24 cellular contexts compared by ENCODE assay signal in genomic region chr22:43281400-43281799, GRCh38.
"Had no signal": no experiment of that assay in that cellular context is flagged by ENCODE, and none has a peak within 500 bp of the region (broad histone marks: within the 10 kb centered on the region; RNA-seq: fewer than 3 reads in every experiment).

No MANE protein-coding gene starts in this region.

- H3K27me3 Mint-ChIP-seq: stimulated activated naive CD8-positive, alpha-beta T cell treated with anti-CD3 and anti-CD28 coated beads, Interleukin-15, Interleukin-2, amounts not matched to agents 100 ng/mL and 50 ng/mL, for 24 hours had no signal

- H3K9me3 ChIP-seq: left ventricle myocardium inferior, neutrophil, right atrium auricular region, right lobe of liver, suprapubic skin, thoracic aorta, tibial artery, upper lobe of right lung had no signal

- H3K9me3 Mint-ChIP-seq: nephron; neural crest cell; stimulated activated naive B cell treated with anti-CD40 and anti-IgM and Interleukin-4, amounts not matched to agents 10 μg/mL and 1 μg/mL and 100 μg/mL, for 72 hours; stimulated activated naive CD8-positive, alpha-beta T cell treated with anti-CD3 and anti-CD28 coated beads, Interleukin-15, Interleukin-2, amounts not matched to agents 100 ng/mL and 50 ng/mL, for 24 hours had no signal

- H3K36me3 ChIP-seq: left ventricle myocardium inferior, neutrophil, right atrium auricular region, right lobe of liver, suprapubic skin, thoracic aorta, tibial artery, upper lobe of right lung had no signal

- H3K4me1 Mint-ChIP-seq: neural crest cell; stimulated activated naive B cell treated with anti-CD40 and anti-IgM and Interleukin-4, amounts not matched to agents 10 μg/mL and 1 μg/mL and 100 μg/mL, for 72 hours had no signal

- H3K27me3 ChIP-seq: neutrophil, right atrium auricular region, right lobe of liver, upper lobe of right lung had no signal

- DNase-seq: head of caudate nucleus; hippocampal formation; kidney; left ventricle myocardium inferior; occipital lobe; right lobe of liver; stimulated activated CD4-positive, alpha-beta T cell treated with anti-CD3 and anti-CD28 coated beads, Interleukin-1b, Interleukin-23, amount 100 ng/mL, for 48 hours; stimulated activated CD4-positive, alpha-beta T cell treated with anti-CD3 and anti-CD28 coated beads, Interleukin-2, amount 100 ng/mL, for 48 hours; stimulated activated CD4-positive, alpha-beta T cell treated with anti-CD3 and anti-CD28 coated beads, Interleukin-4, amount 100 ng/mL, for 4 hours; stimulated activated CD8-positive, alpha-beta memory T cell treated with anti-CD3 and anti-CD28 coated beads, Interleukin-4, amount 100 ng/mL, for 48 hours; stimulated activated naive B cell treated with anti-CD40 and anti-IgM and Interleukin-4, amounts not matched to agents 10 μg/mL and 1 μg/mL and 100 μg/mL, for 72 hours; tibial artery; trophoblast cell; upper lobe of right lung had no signal

- H3K36me3 Mint-ChIP-seq: stimulated activated naive B cell treated with anti-CD40 and anti-IgM and Interleukin-4, amounts not matched to agents 10 μg/mL and 1 μg/mL and 100 μg/mL, for 72 hours had no signal

- H3K4me3 Mint-ChIP-seq: nephron; neural crest cell; stimulated activated naive B cell treated with anti-CD40 and anti-IgM and Interleukin-4, amounts not matched to agents 10 μg/mL and 1 μg/mL and 100 μg/mL, for 72 hours; stimulated activated naive CD8-positive, alpha-beta T cell treated with anti-CD3 and anti-CD28 coated beads, Interleukin-15, Interleukin-2, amounts not matched to agents 100 ng/mL and 50 ng/mL, for 24 hours had no signal

- H3K4me3 ChIP-seq: left ventricle myocardium inferior, lung, right atrium auricular region, right lobe of liver, smooth muscle cell, suprapubic skin, thoracic aorta, tibial artery, upper lobe of right lung had no signal

- H3K4me1 ChIP-seq: left ventricle myocardium inferior, parathyroid adenoma, right atrium auricular region, right lobe of liver, suprapubic skin, upper lobe of right lung had no signal

- H3K27ac ChIP-seq: left ventricle myocardium inferior, neutrophil, parathyroid adenoma, right atrium auricular region, right lobe of liver, suprapubic skin, thoracic aorta, tibial artery, upper lobe of right lung had no signal

- H3K27ac Mint-ChIP-seq: nephron; stimulated activated naive B cell treated with anti-CD40 and anti-IgM and Interleukin-4, amounts not matched to agents 10 μg/mL and 1 μg/mL and 100 μg/mL, for 72 hours; stimulated activated naive CD8-positive, alpha-beta T cell treated with anti-CD3 and anti-CD28 coated beads, Interleukin-15, Interleukin-2, amounts not matched to agents 100 ng/mL and 50 ng/mL, for 24 hours had no signal

- ATAC-seq: right lobe of liver; stimulated activated naive B cell treated with anti-CD40 and anti-IgM and Interleukin-4, amounts not matched to agents 10 μg/mL and 1 μg/mL and 100 μg/mL, for 72 hours; upper lobe of right lung had no signal
